8 cellular contexts compared by ENCODE assay signal in the genomic region with DNA sequence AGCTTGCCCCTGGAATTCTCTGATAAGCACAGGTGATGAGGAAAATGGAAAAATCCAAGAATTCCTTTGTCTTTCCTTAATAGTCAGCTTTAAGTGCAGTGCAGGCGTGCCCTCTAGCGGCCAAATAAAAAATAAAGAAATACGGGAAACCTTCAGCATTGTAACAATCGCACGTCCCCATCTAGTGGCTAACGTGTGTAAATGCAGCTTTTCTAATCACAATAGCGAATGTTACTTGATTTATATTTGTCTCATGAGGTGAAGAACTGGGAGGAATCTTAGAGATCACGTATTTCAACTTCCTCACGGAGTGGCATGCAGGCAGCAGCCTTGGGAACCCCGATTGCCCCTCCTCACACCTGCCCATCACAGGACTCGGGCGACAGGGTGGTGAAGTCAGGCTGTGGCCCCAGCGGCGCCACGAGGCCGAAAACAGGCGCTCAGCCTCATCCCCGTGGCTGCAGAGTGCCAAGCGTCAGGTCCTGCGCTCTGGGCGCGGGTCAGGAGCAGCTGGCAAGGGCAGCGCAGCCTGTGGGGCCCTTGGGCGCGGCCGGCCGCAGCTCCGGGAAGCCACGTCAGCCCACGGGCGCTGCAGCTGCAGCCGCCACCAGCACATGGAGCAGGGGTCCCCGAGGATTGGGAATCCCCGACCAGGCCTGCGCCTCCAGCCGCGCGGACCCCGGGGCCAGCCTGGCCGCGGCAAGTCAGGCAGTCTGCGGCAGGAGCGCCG. TPM values are rescaled to one million over a fixed set of nuclear protein-coding genes. Genes with fewer than 3 reads are reported as not detected.
A peak's percentile ranks its signal among the peaks of the same experiment; 100 is the strongest.
DNase-seq lines count a peak whose midpoint lies in the region; ATAC-seq and TF ChIP-seq lines count a peak whose summit lies in the region.
"Not testable (repeated sequence)": the region's sequence is repeated elsewhere in the genome, so short reads cannot be mapped to it uniquely, and the experiment has no call there.

No MANE protein-coding gene starts in this region.

- not testable (repeated sequence) for H3K27me3 ChIP-seq in H7 (ENCODE audit: control insufficient read depth, insufficient read depth, low read length); MM.1S (replicated peaks; ENCODE audit: insufficient read depth, low read length); colonic mucosa

- H3K4me2 ChIP-seq in MM.1S (ENCODE audit: low read depth, low read length) = peak overlapping the region; percentile 99

- DNase-seq in G401 (ENCODE audit: low spot score) (peak; percentile 82), H7 (peak; percentile 31), MM.1S (peak; percentile 31), colonic mucosa (peak; percentile 85), pons (ENCODE audit: low spot score) (peak; percentile 83), superior temporal gyrus (ENCODE audit: extremely low spot score) (peak; percentile 85)
- DNase-seq in activated CD8-positive, alpha-beta T cell treated with anti-CD3 and anti-CD28 coated beads, Interleukin-2, amount 10 ng/mL, durations not matched to agents 7 days and 5 days = peak; percentile 78

- H3K4me3 ChIP-seq in H7 (ENCODE audit: insufficient read depth, low read depth, low read length) = peak overlapping the region; percentile 68
- H3K4me3 ChIP-seq in MM.1S (ENCODE audit: low read length) = peak overlapping the region; percentile 81
- H3K4me3 ChIP-seq in colonic mucosa = peak overlapping the region; percentile 61
- H3K4me3 ChIP-seq in iPS-18c (ENCODE audit: insufficient read depth, low read depth, low read length) = peak overlapping the region; percentile 73

- peaks cover 24% of the 10 kb centered on the region for H3K27me3 Mint-ChIP-seq in activated CD8-positive, alpha-beta T cell treated with anti-CD3 and anti-CD28 coated beads, Interleukin-2, amount 10 ng/mL, durations not matched to agents 7 days and 5 days (ENCODE audit: low read depth)

- H3K79me2 ChIP-seq in MM.1S (ENCODE audit: low read length) = not testable (repeated sequence)

- POLR2A ChIA-PET in activated CD8-positive, alpha-beta T cell treated with anti-CD3 and anti-CD28 coated beads, Interleukin-2, amount 10 ng/mL, durations not matched to agents 7 days and 5 days (lab: Charles Lee) = interaction anchor here (0.6 to 1.9 kb wide), 5 partner anchors 149 to 586 kb away, joined by 3 to 7 read pairs (median 3); partner anchors contain the start of gene ANKRD39

- CTCF ChIA-PET in activated CD8-positive, alpha-beta T cell treated with anti-CD3 and anti-CD28 coated beads, Interleukin-2, amount 10 ng/mL, durations not matched to agents 7 days and 5 days (lab: Charles Lee) = interaction anchor here (0.8 to 2.9 kb wide), 34 partner anchors 9 to 518 kb away, joined by 3 to 52 read pairs (median 5); partner anchors contain the start of genes ANKRD39, CNNM3, CNNM4 and KANSL3

- intact Hi-C loops in colonic mucosa (cut with DNase I) = not testable (repeated sequence)

- H3K4me1 Mint-ChIP-seq in activated CD8-positive, alpha-beta T cell treated with anti-CD3 and anti-CD28 coated beads, Interleukin-2, amount 10 ng/mL, durations not matched to agents 7 days and 5 days (ENCODE audit: low read depth) = not testable (repeated sequence)

- not testable (repeated sequence) for H3K9me3 Mint-ChIP-seq in activated CD8-positive, alpha-beta T cell treated with anti-CD3 and anti-CD28 coated beads, Interleukin-2, amount 10 ng/mL, durations not matched to agents 7 days and 5 days (ENCODE audit: insufficient read depth)

- not testable (repeated sequence) for H3K9me3 ChIP-seq in MM.1S (replicated peaks; ENCODE audit: insufficient read depth, low read length); colonic mucosa; iPS-18c (ENCODE audit: control insufficient read depth, insufficient read depth, low read length)

- in situ Hi-C loops in G401 (cut with HindIII; ENCODE audit: low sequenced_read_pairs) = not testable (repeated sequence)

- H2AFZ ChIP-seq in MM.1S (ENCODE audit: low read length) = peak overlapping the region; percentile 97

- H3K36me3 Mint-ChIP-seq in activated CD8-positive, alpha-beta T cell treated with anti-CD3 and anti-CD28 coated beads, Interleukin-2, amount 10 ng/mL, durations not matched to agents 7 days and 5 days (ENCODE audit: low read depth) = not testable (repeated sequence)

- peak overlapping the region; percentile 74 for H3K4me3 Mint-ChIP-seq in activated CD8-positive, alpha-beta T cell treated with anti-CD3 and anti-CD28 coated beads, Interleukin-2, amount 10 ng/mL, durations not matched to agents 7 days and 5 days

- H3F3A ChIP-seq in MM.1S (ENCODE audit: insufficient read depth, low read length) = not testable (repeated sequence)

- H3K36me3 ChIP-seq in H7 (replicated peaks; ENCODE audit: control insufficient read depth, insufficient read depth, low read length); MM.1S (replicated peaks; ENCODE audit: insufficient read depth, low read length); colonic mucosa: not testable (repeated sequence)

- H3K27ac ChIP-seq in MM.1S (ENCODE audit: low read length) (peak overlapping the region; percentile 82; the same call in 1 of the 2 replicates), colonic mucosa (peak overlapping the region; percentile 96)

- TF ChIP-seq CTCF in MM.1S (IDR thresholded peaks at IDR 0.05; ENCODE audit: low read length) (peak; percentile 67; the same call in 1 of the 2 replicates), colonic mucosa (IDR thresholded peaks at IDR 0.05) (peak; percentile 90)

- H3K9me2 ChIP-seq in MM.1S (replicated peaks; ENCODE audit: insufficient read depth, low read length) = not testable (repeated sequence)

- not testable (repeated sequence) for H4K20me1 ChIP-seq in MM.1S (ENCODE audit: insufficient read depth, low read length)

- not testable (repeated sequence) for H3K4me1 ChIP-seq in MM.1S (ENCODE audit: low read length); colonic mucosa

- peak overlapping the region; percentile 87 for H3K27ac Mint-ChIP-seq in activated CD8-positive, alpha-beta T cell treated with anti-CD3 and anti-CD28 coated beads, Interleukin-2, amount 10 ng/mL, durations not matched to agents 7 days and 5 days

- H3K9ac ChIP-seq in MM.1S (ENCODE audit: low read length) (peak overlapping the region; percentile 87), colonic mucosa (ENCODE audit: low read depth in 2 of 2, low read length in 2 of 2) (peak overlapping the region; percentile 68 to 76)

- ATAC-seq in activated CD8-positive, alpha-beta T cell treated with anti-CD3 and anti-CD28 coated beads, Interleukin-2, amount 10 ng/mL, durations not matched to agents 7 days and 5 days = peak; percentile 62

RNA-seq across cellular contexts. Expression of gene ANKRD36, which starts 0.5 kb away (rescaled TPM):
- 13.8 and 20.2 TPM in 2 replicates for total RNA-seq in G401 (2014; rRNA removed; shearing (Covaris generic))
- 2.8 and 6.2 TPM in 2 replicates for total RNA-seq in H7 (2014; rRNA removed; shearing (Covaris generic))
- total RNA-seq in activated CD8-positive, alpha-beta T cell treated with anti-CD3 and anti-CD28 coated beads, Interleukin-2, amount 10 ng/mL, durations not matched to agents 7 days and 5 days = 10 to 100 TPM; 60.5 to 63.3 TPM
- 10 to 100 TPM; 16.6 to 22.1 TPM for total RNA-seq in colonic mucosa

RNA-seq across cellular contexts. Expression of gene FAHD2B, which starts 17.8 kb away (rescaled TPM):
- total RNA-seq in G401 (2014; rRNA removed; shearing (Covaris generic)) = 30.4 and 38.4 TPM in 2 replicates
- 25.5 and 33.0 TPM in 2 replicates for total RNA-seq in H7 (2014; rRNA removed; shearing (Covaris generic))
- total RNA-seq in activated CD8-positive, alpha-beta T cell treated with anti-CD3 and anti-CD28 coated beads, Interleukin-2, amount 10 ng/mL, durations not matched to agents 7 days and 5 days = 10 to 100 TPM; 29.8 to 32.0 TPM
- total RNA-seq in colonic mucosa = 1 to 10 TPM; 5.0 to 6.2 TPM

Comparison
In these comparisons a context has a peak if more than half of its experiments do, and no peak if none do; other contexts are left out.
1. Peak in every context shown above with its lines: DNase-seq, ATAC-seq, H3K4me3 ChIP-seq and H3K27ac ChIP-seq.
2. DNase-seq: peak in every context shown above with its lines; median percentile 85 in colonic mucosa; 85 in superior temporal gyrus; 83 in pons; 82 in G401; 78 in activated CD8-positive, alpha-beta T cell treated with anti-CD3 and anti-CD28 coated beads, Interleukin-2, amount 10 ng/mL, durations not matched to agents 7 days and 5 days; 31 in H7; 31 in MM.1S.